Comparison of ENCODE assay signal across 24 cellular contexts in the genomic region with DNA sequence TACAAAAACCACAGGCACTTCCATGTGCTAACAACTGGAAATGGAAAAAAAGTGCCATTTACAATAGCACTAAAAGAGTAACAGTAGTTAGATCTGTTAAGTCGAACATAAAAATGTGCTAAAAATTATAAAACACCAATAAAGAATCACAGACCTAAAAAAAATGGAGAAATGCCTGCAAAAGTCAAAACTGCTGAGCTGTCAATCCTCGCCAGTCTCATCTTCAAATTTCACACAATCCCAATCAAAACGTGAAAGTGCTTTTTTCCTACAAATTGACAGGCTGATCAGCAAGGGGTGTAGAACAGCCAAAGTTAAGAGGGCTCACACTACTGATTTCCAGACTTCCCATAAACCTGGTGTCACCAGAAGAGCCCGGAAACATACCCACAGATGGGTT. TPM values are rescaled to one million over a fixed set of nuclear protein-coding genes. Genes with fewer than 3 reads are reported as not detected.
"Had no signal": no experiment of that assay in that cellular context is flagged by ENCODE, and none has a peak within 500 bp of the region (broad histone marks: within the 10 kb centered on the region; RNA-seq: fewer than 3 reads in every experiment).

No MANE protein-coding gene starts in this region.

- H3K4me3 ChIP-seq: colonic mucosa, esophagus squamous epithelium, lung, mucosa of descending colon, prostate gland, right atrium auricular region, sigmoid colon, stomach, thyroid gland, vagina had no signal

- ATAC-seq: mucosa of descending colon; stimulated activated effector memory CD8-positive, alpha-beta T cell treated with anti-CD3 and anti-CD28 coated beads, Interleukin-12 subunit alpha, Interleukin-12 subunit beta, amount 100 ng/mL, for 72 hours had no signal

- FAIRE-seq: kidney had no signal

- DNase-seq: colonic mucosa; dermis blood vessel endothelial cell; effector memory CD4-positive, alpha-beta T cell; erythroblast; esophagus squamous epithelium; foreskin melanocyte; kidney; mucosa of descending colon; naive B cell; nephron progenitor cell; nucleus accumbens; sigmoid colon; stimulated activated CD4-positive, alpha-beta T cell treated with anti-CD3 and anti-CD28 coated beads, Interleukin-2, amount 100 ng/mL, for 24 hours; stimulated activated CD4-positive, alpha-beta T cell treated with anti-CD3 and anti-CD28 coated beads, Interleukin-4, amount 100 ng/mL, for 24 hours; stimulated activated naive CD4-positive, alpha-beta T cell treated with Interleukin-2 at 50 U/mL for 16 hours; stomach; thyroid gland; trophoblast cell had no signal

- H3K27me3 ChIP-seq: colonic mucosa, esophagus squamous epithelium, right atrium auricular region, sigmoid colon, stomach, thyroid gland, vagina had no signal

- H3K4me1 ChIP-seq: colonic mucosa, esophagus squamous epithelium, prostate gland, right atrium auricular region, sigmoid colon, stomach, thyroid gland, vagina had no signal

- H3K9me3 ChIP-seq: colonic mucosa, esophagus squamous epithelium, mucosa of descending colon, prostate gland, right atrium auricular region, sigmoid colon, stomach, thyroid gland, vagina had no signal

- H3K27ac ChIP-seq: colonic mucosa, esophagus squamous epithelium, prostate gland, right atrium auricular region, sigmoid colon, stomach, thyroid gland, vagina had no signal

RNA-seq across cellular contexts. Expression of a gene that starts 53.2 kb away (rescaled TPM):
- total RNA-seq: skeletal muscle tissue had no signal
